ENCODE assay signal across 8 cellular contexts in the genomic region with DNA sequence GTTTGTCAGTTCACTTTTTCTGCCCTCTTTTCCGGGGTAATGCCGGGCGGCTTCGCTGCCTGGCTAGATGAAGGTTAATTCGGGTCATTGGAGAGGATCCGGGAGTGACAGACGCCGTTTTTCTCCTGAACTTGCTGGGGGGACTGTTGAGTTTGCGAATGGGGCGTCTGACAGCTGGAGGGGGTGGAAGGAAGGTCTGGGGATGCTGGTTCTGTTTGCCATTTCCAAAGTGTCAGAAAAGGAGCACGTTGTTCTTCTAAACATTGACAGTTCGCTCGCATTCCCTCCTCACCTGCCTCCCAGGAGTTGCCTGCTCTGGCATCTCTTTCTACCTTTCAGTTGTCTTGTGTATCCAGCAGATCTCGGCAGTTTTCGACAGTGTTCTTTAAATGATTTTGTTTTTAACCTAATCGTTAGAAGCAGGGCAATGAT. TPM values are rescaled to one million over a fixed set of nuclear protein-coding genes. Genes with fewer than 3 reads are reported as not detected.
DNase-seq lines count a peak whose midpoint lies in the region; ATAC-seq, FAIRE-seq and TF ChIP-seq lines count a peak whose summit lies in the region.

No MANE protein-coding gene starts in this region.

- CTCF ChIA-PET in HCT116 (lab: Charles Lee) = no interaction called here

- H3K27ac Mint-ChIP-seq in T-helper 17 cell = peak overlapping the region; percentile 100

- peaks cover 7% of the 10 kb centered on the region for H3K36me3 Mint-ChIP-seq in T-helper 17 cell (ENCODE audit: low read depth)

- no TSS peak for BruUV-seq in HCT116 (replicated peaks; lab: Mats Ljungman, UMichigan)

- RAD21 ChIA-PET in HCT116 (lab: Charles Lee; ENCODE audit: low non-redundant PET in 1 of 2, low total read pairs in 2 of 2, uncharacterized antibody in 2 of 2, unreplicated experiment in 2 of 2) = no interaction called here

- POLR2A ChIA-PET in HCT116 (lab: Charles Lee) = interaction anchor here (2.0 kb wide), 1 partner anchor 30 kb away, joined by 6 read pairs; no protein-coding TSS in a partner anchor

- TF ChIP-seq POLR2A in HCT116 (IDR thresholded peaks at IDR 0.05; ENCODE audit: borderline replicate concordance, extremely low read depth, insufficient read depth, insufficient read length) (no peak), GM12891 (IDR thresholded peaks at IDR 0.05; ENCODE audit: low read depth, low read length) (no peak)

- H4K20me1 ChIP-seq in HCT116 (ENCODE audit: insufficient read depth) = 0 out of 2 replicates have a peak, but pooled peaks cover 3% of the 10 kb centered on the region

- H3K4me1 ChIP-seq in ACC112 (ENCODE audit: control insufficient read depth, insufficient read depth, low read length, unreplicated experiment) (peaks cover 41% of the 10 kb centered on the region), HCT116 (ENCODE audit: control insufficient read depth in 1 of 2, insufficient read depth in 2 of 2, low read length in 2 of 2) (peaks cover 15 to 34% of the 10 kb centered on the region in 2 experiments), foreskin keratinocyte (peaks cover 23% of the 10 kb centered on the region), psoas muscle (peaks cover 45% of the 10 kb centered on the region)

- no peaks in the 10 kb centered on the region for H3K27me3 ChIP-seq in ACC112 (ENCODE audit: insufficient read depth, low read length)
- no peaks in the 10 kb centered on the region for H3K27me3 ChIP-seq in HCT116 (ENCODE audit: insufficient read depth, low read length)
- no peaks in the 10 kb centered on the region for H3K27me3 ChIP-seq in foreskin keratinocyte
- no peaks in the 10 kb centered on the region for H3K27me3 ChIP-seq in psoas muscle (ENCODE audit: insufficient read depth in 3 of 3, low read length in 2 of 3)

- H3K4me3 Mint-ChIP-seq in T-helper 17 cell = peak overlapping the region; percentile 98

- H3K4me3 ChIP-seq in ACC112 (ENCODE audit: low read depth, low read length) (peak overlapping the region; percentile 96), HCT116 (replicated peaks in 1 of 2; ENCODE audit: low read depth in 1 of 2, low read length in 2 of 2) (peak overlapping the region; percentile 91), psoas muscle (peak overlapping the region; percentile 85)

- H2AFZ ChIP-seq in ACC112 (ENCODE audit: low read length, unreplicated experiment) (no peak overlapping the region), HCT116 (ENCODE audit: low read depth, low read length, poor library complexity, severe bottlenecking) (no peak overlapping the region)

- peak overlapping the region; percentile 85 for H3K27ac ChIP-seq in ACC112 (ENCODE audit: low read depth, low read length)
- peak overlapping the region; percentile 90 for H3K27ac ChIP-seq in HCT116 (ENCODE audit: low read depth, low read length)
- peak overlapping the region; percentile 60 for H3K27ac ChIP-seq in foreskin keratinocyte
- H3K27ac ChIP-seq in psoas muscle = peak overlapping the region; percentile 94

- ATAC-seq in HCT116 = no peak
- ATAC-seq in T-helper 17 cell = no peak
- no peak for ATAC-seq in foreskin keratinocyte
- ATAC-seq in psoas muscle = no peak

- WGBS in psoas muscle, 3 donors = 0 to 1% (median 0%) methylated on average over 16 of the region's 16 CpGs

- DNase-seq in HCT116 (ENCODE audit: low read depth, low spot score) (no peak), T-helper 17 cell (no peak), foreskin keratinocyte (no peak), psoas muscle (no peak), HCEC 1CT (no peak), GM12891 (ENCODE audit: insufficient read length, low spot score) (no peak), KG1 (lab: John Stamatoyannopoulos, UW) (no peak)

- intact Hi-C loops in HCT116 (cut with micrococcal nuclease) = loop anchor here (5.0 kb wide), 2 partner anchors 57 to 158 kb away; partner anchors contain the start of genes EIF2A, SERP1 and SIAH2
- intact Hi-C loops in psoas muscle (cut with DNase I) = loop anchor here (5.0 to 10.0 kb wide), 2 partner anchors 57 to 161 kb away; partner anchors contain the start of genes EIF2A (in 1 of the 2), SERP1 (in 1 of the 2) and SIAH2 (in 1 of the 2)

- H3K9me3 ChIP-seq in HCT116 (ENCODE audit: control insufficient read depth in 1 of 2, insufficient read depth in 1 of 2, low read depth in 1 of 2, low read length in 2 of 2) (no peaks in the 10 kb centered on the region), T-helper 17 cell (ENCODE audit: control insufficient read depth, low read length, poor library complexity, severe bottlenecking) (no peaks in the 10 kb centered on the region), psoas muscle (no peaks in the 10 kb centered on the region)

- H3K27me3 Mint-ChIP-seq in T-helper 17 cell = no peaks in the 10 kb centered on the region

- H3K9me2 ChIP-seq in HCT116 (ENCODE audit: insufficient read depth) = no peaks in the 10 kb centered on the region

- peaks cover 58% of the 10 kb centered on the region for H3K4me1 Mint-ChIP-seq in T-helper 17 cell

- no peak for TF ChIP-seq CTCF in HCT116 (IDR thresholded peaks at IDR 0.05 in 2 of 3, conservative IDR thresholded peaks at IDR 0.05 in 1 of 3; ENCODE audit: borderline replicate concordance in 1 of 3, insufficient read depth in 1 of 3, low read depth in 2 of 3, low read length in 2 of 3)
- TF ChIP-seq CTCF in foreskin keratinocyte (conservative IDR thresholded peaks at IDR 0.05) = no peak
- TF ChIP-seq CTCF in psoas muscle (IDR thresholded peaks at IDR 0.05) = no peak

- H3K79me2 ChIP-seq in ACC112 (ENCODE audit: control insufficient read depth, insufficient read depth, low read length, unreplicated experiment) (peaks cover 75% of the 10 kb centered on the region), HCT116 (ENCODE audit: insufficient read depth, low read length) (peaks cover 93% of the 10 kb centered on the region)

- peak overlapping the region; percentile 80 for H3K9ac ChIP-seq in HCT116 (ENCODE audit: low read length)

- TF ChIP-seq RAD21 in HCT116 (IDR thresholded peaks at IDR 0.05; ENCODE audit: low read depth) = no peak

- H3K36me3 ChIP-seq in ACC112 (ENCODE audit: insufficient read depth, low read length) (peaks cover 3% of the 10 kb centered on the region; the same call in 1 of the 2 replicates), HCT116 (ENCODE audit: control insufficient read depth in 1 of 2, insufficient read depth in 2 of 2, low read length in 2 of 2) (0 out of 4 replicates have a peak, but pooled peaks cover 0 to 5% of the 10 kb centered on the region in 2 experiments), psoas muscle (ENCODE audit: insufficient read depth in 1 of 2, low read depth in 1 of 2) (no peaks in the 10 kb centered on the region)

- peak overlapping the region; percentile 85 for H3K4me2 ChIP-seq in HCT116 (ENCODE audit: low read length)

- no peak for FAIRE-seq in GM12891 (lab: Jason Lieb, UNC)

TF ChIP-seq in HCT116, 20 proteins besides CTCF, POLR2A, EP300 and RAD21 (continues in another document):
- TF ChIP-seq ZBTB33 (IDR thresholded peaks at IDR 0.05; ENCODE audit: extremely low read depth, insufficient replicate concordance, low read length) = no peak

TF ChIP-seq in GM12891, 5 proteins besides CTCF, POLR2A, EP300 and RAD21:
- TF ChIP-seq TAF1 (IDR thresholded peaks at IDR 0.05; ENCODE audit: low read depth, low read length) (no peak), POU2F2 (IDR thresholded peaks at IDR 0.05; ENCODE audit: low read depth, low read length) (no peak), POLR2AphosphoS5 (IDR thresholded peaks at IDR 0.05; ENCODE audit: low read depth, low read length) (no peak), PAX5 (IDR thresholded peaks at IDR 0.05; ENCODE audit: insufficient read depth, low read length, severe bottlenecking) (no peak), SPI1 (IDR thresholded peaks at IDR 0.05; ENCODE audit: low read depth, low read length) (no peak)

RNA-seq across cellular contexts. Expression of gene SELENOT, which starts 0.8 kb away (rescaled TPM):
- total RNA-seq in HCT116 (2021; ENCODE audit: unreplicated experiment) (81.6 TPM), T-helper 17 cell (100 to 1,000 TPM in 1 of 2 donors, 10 to 100 TPM in 1; 85.2 to 104 TPM), foreskin keratinocyte (115 and 121 TPM in 2 replicates), psoas muscle (10 to 100 TPM; 49.5 to 78.1 (median 54.8) TPM)
- polyA plus RNA-seq in HCT116 (2012) = 78.0 and 92.0 TPM in 2 replicates
- polyA plus RNA-seq in foreskin keratinocyte (92.1 and 110 TPM in 2 replicates), psoas muscle (100 to 1,000 TPM in 1 of 3 donors, 10 to 100 TPM in 2; 41.5 to 104 (median 98.1) TPM)
- 85.9 TPM for polyA plus RNA-seq in GM12891 (2012; ENCODE audit: low read depth, missing spikeins)

RNA-seq across cellular contexts. Expression of gene EIF2A, which starts 57.3 kb away (rescaled TPM):
- total RNA-seq in HCT116 (2021; ENCODE audit: unreplicated experiment) (126 TPM), T-helper 17 cell (100 to 1,000 TPM; 132 to 144 TPM), foreskin keratinocyte (87.7 and 91.1 TPM in 2 replicates), psoas muscle (100 to 1,000 TPM in 2 of 4 donors, 10 to 100 TPM in 2; 67.2 to 103 (median 91.2) TPM)
- polyA plus RNA-seq in HCT116 (2012) = 70.0 and 77.7 TPM in 2 replicates
- polyA plus RNA-seq in foreskin keratinocyte (49.9 and 60.9 TPM in 2 replicates), psoas muscle (100 to 1,000 TPM in 2 of 3 donors, 10 to 100 TPM in 1; 85.5 to 117 (median 103) TPM)
- polyA plus RNA-seq in GM12891 (2012; ENCODE audit: low read depth, missing spikeins) = 103 TPM

RNA-seq across cellular contexts. Expression of gene SERP1, which starts 57.6 kb away (rescaled TPM):
- 69.1 TPM for total RNA-seq in HCT116 (2021; ENCODE audit: unreplicated experiment)
- polyA plus RNA-seq in HCT116 (2012) = 68.6 and 107 TPM in 2 replicates
- 100 to 1,000 TPM; 106 to 119 TPM for total RNA-seq in T-helper 17 cell
- total RNA-seq in foreskin keratinocyte = 81.0 and 97.7 TPM in 2 replicates
- 60.3 and 76.5 TPM in 2 replicates for polyA plus RNA-seq in foreskin keratinocyte
- total RNA-seq in psoas muscle = 10 to 100 TPM; 16.3 to 22.5 (median 18.7) TPM
- 10 to 100 TPM; 13.2 to 60.2 (median 14.5) TPM for polyA plus RNA-seq in psoas muscle
- polyA plus RNA-seq in GM12891 (2012; ENCODE audit: low read depth, missing spikeins) = 76.3 TPM
